ENCODE assay signal across 8 cellular contexts in the genomic region with DNA sequence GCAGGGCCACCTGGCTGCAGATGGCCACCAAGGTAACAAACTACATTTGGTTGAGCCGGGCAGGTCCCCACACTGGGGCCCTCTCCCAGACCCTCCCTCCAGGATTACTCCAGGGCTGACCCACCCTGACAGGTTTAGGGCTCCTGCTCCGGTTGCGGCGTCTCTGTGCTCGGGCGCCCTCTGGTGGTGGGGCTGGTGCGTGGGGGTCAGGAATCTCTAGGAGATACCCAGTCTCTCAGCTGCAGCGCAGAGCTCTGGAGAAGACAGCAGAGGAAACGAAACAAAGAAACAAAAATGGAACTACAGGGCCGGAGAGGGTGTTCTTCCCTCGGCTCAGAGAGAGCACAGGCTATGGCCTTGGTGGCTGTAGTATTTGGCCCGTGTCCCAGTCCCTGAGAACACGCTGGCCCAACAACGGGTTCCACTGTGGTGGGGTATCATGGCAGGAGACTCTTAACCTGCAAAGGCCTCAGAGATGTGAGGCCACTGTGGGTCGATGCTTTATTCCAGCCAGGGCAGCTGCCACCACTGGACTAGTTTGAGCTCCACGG. TPM values are rescaled to one million over a fixed set of nuclear protein-coding genes. Genes with fewer than 3 reads are reported as not detected.
DNase-seq lines count a peak whose midpoint lies in the region; ATAC-seq lines count a peak whose summit lies in the region.

No MANE protein-coding gene starts in this region.

- H3K4me3 ChIP-seq in ectodermal cell (ENCODE audit: insufficient read depth, low read depth, low read length) (peak overlapping the region; percentile 52), mesodermal cell (ENCODE audit: extremely low read depth, insufficient read depth, low read length, poor library complexity, severe bottlenecking) (peak overlapping the region; percentile 48)

- DNase-seq in SKM-1 treated with dmso at 0.1 percent for 144 hours (lab: John Stamatoyannopoulos, UW; ENCODE audit: unreplicated experiment) (peak; percentile 25), SKM-1 (lab: John Stamatoyannopoulos, UW; ENCODE audit: unreplicated experiment) (no peak), NCI-H146 treated with DMSO at 0.1 percent for 48 hours (lab: John Stamatoyannopoulos, UW; ENCODE audit: unreplicated experiment) (peak; percentile 25)
- DNase-seq in activated CD4-positive, alpha-beta memory T cell treated with anti-CD3 and anti-CD28 coated beads for 36 hours, result peak; percentile 82
- peak; percentile 9 to 20 for DNase-seq in stimulated activated CD8-positive, alpha-beta memory T cell treated with anti-CD3 and anti-CD28 coated beads, Interleukin-4, amount 100 ng/mL, for 1 hour (ENCODE audit: low read depth in 2 of 2, low spot score in 1 of 2)

- H3K36me3 Mint-ChIP-seq in activated CD4-positive, alpha-beta memory T cell treated with anti-CD3 and anti-CD28 coated beads for 36 hours, result no peaks in the 10 kb centered on the region

- H3K4me1 ChIP-seq in ectodermal cell (ENCODE audit: control insufficient read depth, insufficient read depth, low read length) (peaks cover 31% of the 10 kb centered on the region), mesodermal cell (ENCODE audit: control insufficient read depth, insufficient read depth, low read length, poor library complexity, severe bottlenecking) (peaks cover 8% of the 10 kb centered on the region)

- H3K27me3 Mint-ChIP-seq in activated CD4-positive, alpha-beta memory T cell treated with anti-CD3 and anti-CD28 coated beads for 36 hours, result peaks cover 60% of the 10 kb centered on the region

- H3K4me1 Mint-ChIP-seq in activated CD4-positive, alpha-beta memory T cell treated with anti-CD3 and anti-CD28 coated beads for 36 hours (ENCODE audit: low read depth), result peaks cover 17% of the 10 kb centered on the region

- H3K27me3 ChIP-seq in ectodermal cell (ENCODE audit: control insufficient read depth, insufficient read depth, low read length, poor library complexity, severe bottlenecking), result peaks cover 53% of the 10 kb centered on the region

- CTCF ChIA-PET in activated CD4-positive, alpha-beta memory T cell treated with anti-CD3 and anti-CD28 coated beads for 36 hours (lab: Charles Lee), result interaction anchor here (0.7 to 5.4 kb wide), 15 partner anchors 16 to 119 kb away, joined by 3 to 55 read pairs (median 3); partner anchors contain the start of gene ALKBH3

- intact Hi-C loops in activated CD4-positive, alpha-beta memory T cell treated with anti-CD3 and anti-CD28 coated beads for 36 hours (cut with micrococcal nuclease), result loop anchor here (1.0 to 10.0 kb wide), 3 partner anchors 55 to 120 kb away; partner anchors contain the start of gene ACCS

- H3K9me3 Mint-ChIP-seq in activated CD4-positive, alpha-beta memory T cell treated with anti-CD3 and anti-CD28 coated beads for 36 hours, result no peaks in the 10 kb centered on the region

- peak overlapping the region; percentile 41 for H3K4me3 Mint-ChIP-seq in activated CD4-positive, alpha-beta memory T cell treated with anti-CD3 and anti-CD28 coated beads for 36 hours

- H3K27ac ChIP-seq in ectodermal cell (ENCODE audit: insufficient read depth, low read depth, low read length, poor library complexity, severe bottlenecking) (no peak overlapping the region), mesodermal cell (ENCODE audit: low read depth, low read length, severe bottlenecking) (no peak overlapping the region)

- WGBS in ectodermal cell, 2 experiments, result 49% methylated on average over 16 of the region's 16 CpGs
- WGBS in mesodermal cell (ENCODE audit: insufficient coverage in 2 of 2), 2 experiments, result 66 to 68% methylated on average over 7 to 11 of the region's 16 CpGs

- H3K9me3 ChIP-seq in ectodermal cell (ENCODE audit: control insufficient read depth, low read length) (no peaks in the 10 kb centered on the region), mesodermal cell (ENCODE audit: control insufficient read depth, low read length) (no peaks in the 10 kb centered on the region)

- no peak overlapping the region for H3K27ac Mint-ChIP-seq in activated CD4-positive, alpha-beta memory T cell treated with anti-CD3 and anti-CD28 coated beads for 36 hours

- no peak for ATAC-seq in HG03469 (IDR thresholded peaks at IDR 0.05; ENCODE audit: unreplicated experiment)

- H3K36me3 ChIP-seq in ectodermal cell (ENCODE audit: control insufficient read depth, insufficient read depth, low read length), result no peaks in the 10 kb centered on the region
- no peaks in the 10 kb centered on the region for H3K36me3 ChIP-seq in mesodermal cell (ENCODE audit: control insufficient read depth, insufficient read depth, low read length)

- POLR2A ChIA-PET in activated CD4-positive, alpha-beta memory T cell treated with anti-CD3 and anti-CD28 coated beads for 36 hours (lab: Charles Lee), result no interaction called here

RNA-seq across cellular contexts. Expression of gene C11orf96, which starts 2.4 kb away (rescaled TPM):
- under 1 TPM in 1 of 2 experiments, not detected in 1; 0.21 TPM for total RNA-seq in activated CD4-positive, alpha-beta memory T cell treated with anti-CD3 and anti-CD28 coated beads for 36 hours
- 4.4 TPM for polyA plus RNA-seq in ectodermal cell (2013, experiment 1 of 4)
- 3.3 TPM for polyA plus RNA-seq in ectodermal cell (2013, experiment 2 of 4)
- 5.9 TPM for polyA plus RNA-seq in ectodermal cell (2013, experiment 3 of 4)
- polyA plus RNA-seq in ectodermal cell (2013, experiment 4 of 4), result 6.7 TPM
- 8.8 TPM for polyA plus RNA-seq in mesodermal cell (2013, experiment 1 of 2)
- 11.5 TPM for polyA plus RNA-seq in mesodermal cell (2013, experiment 2 of 2)
